17 cellular contexts compared by ENCODE assay signal in genomic region chr3:47645551-47645950, GRCh38.
"Had no signal": no experiment of that assay in that cellular context is flagged by ENCODE, and none has a peak within 500 bp of the region (broad histone marks: within the 10 kb centered on the region; RNA-seq: fewer than 3 reads in every experiment).

No MANE protein-coding gene starts in this region.

- H3K36me3 ChIP-seq: prostate gland had no signal

- H3K9me3 Mint-ChIP-seq: activated T-helper 1 cell treated with anti-CD3 and anti-CD28 coated beads, Interleukin-12 subunit alpha, Interleukin-12 subunit beta, Interleukin-2, Interleukin-4 antibody, amounts not matched to agents 30 ng/mL and 10 ng/mL and 1 ng/mL, durations not matched to agents 14 hours and 24 hours and 36 hours; neural progenitor cell had no signal

- H3K4me1 ChIP-seq: neural progenitor cell, prostate gland, right atrium auricular region had no signal

- ATAC-seq: body of pancreas; heart left ventricle; left ventricle myocardium superior; stimulated activated naive CD8-positive, alpha-beta T cell treated with anti-CD3 and anti-CD28 coated beads, Interleukin-15, Interleukin-2, amounts not matched to agents 100 U/mL and 50 U/mL, for 24 hours had no signal

- DNase-seq: activated CD4-positive, alpha-beta T cell treated with anti-CD3 and anti-CD28 coated beads for 1 hour; activated gamma-delta T cell treated with Interleukin-2 at 50 U/mL for 16 hours; body of pancreas; caudate nucleus; dorsolateral prefrontal cortex; heart left ventricle; left ventricle myocardium superior; stimulated activated naive CD8-positive, alpha-beta T cell treated with anti-CD3 and anti-CD28 coated beads, Interleukin-15, Interleukin-2, amounts not matched to agents 100 U/mL and 50 U/mL, for 24 hours; T-helper 2 cell; tibial artery had no signal

- H3K9ac ChIP-seq: neural progenitor cell had no signal

- H3K4me1 Mint-ChIP-seq: neural progenitor cell had no signal

- H3K27me3 Mint-ChIP-seq: activated naive CD8-positive, alpha-beta T cell had no signal

- H3K27me3 ChIP-seq: body of pancreas, dorsolateral prefrontal cortex, gastroesophageal sphincter, heart left ventricle, neural progenitor cell, right atrium auricular region, tibial artery had no signal

- H3K4me3 ChIP-seq: body of pancreas, dorsolateral prefrontal cortex, gastroesophageal sphincter, heart left ventricle, neural progenitor cell, prostate gland, right atrium auricular region, tibial artery had no signal

- H3K27ac ChIP-seq: body of pancreas, dorsolateral prefrontal cortex, gastroesophageal sphincter, heart left ventricle, neural progenitor cell, prostate gland, right atrium auricular region, tibial artery, VCaP had no signal

- H3K4me2 ChIP-seq: neural progenitor cell had no signal

- H3K9me3 ChIP-seq: body of pancreas, gastroesophageal sphincter, heart left ventricle, prostate gland, right atrium auricular region, tibial artery had no signal

- H2AFZ ChIP-seq: neural progenitor cell had no signal

- H3K4me3 Mint-ChIP-seq: activated naive CD8-positive, alpha-beta T cell; activated T-helper 1 cell treated with anti-CD3 and anti-CD28 coated beads, Interleukin-12 subunit alpha, Interleukin-12 subunit beta, Interleukin-2, Interleukin-4 antibody, amounts not matched to agents 30 ng/mL and 10 ng/mL and 1 ng/mL, durations not matched to agents 14 hours and 24 hours and 36 hours; neural progenitor cell had no signal
